In the genomic region with DNA sequence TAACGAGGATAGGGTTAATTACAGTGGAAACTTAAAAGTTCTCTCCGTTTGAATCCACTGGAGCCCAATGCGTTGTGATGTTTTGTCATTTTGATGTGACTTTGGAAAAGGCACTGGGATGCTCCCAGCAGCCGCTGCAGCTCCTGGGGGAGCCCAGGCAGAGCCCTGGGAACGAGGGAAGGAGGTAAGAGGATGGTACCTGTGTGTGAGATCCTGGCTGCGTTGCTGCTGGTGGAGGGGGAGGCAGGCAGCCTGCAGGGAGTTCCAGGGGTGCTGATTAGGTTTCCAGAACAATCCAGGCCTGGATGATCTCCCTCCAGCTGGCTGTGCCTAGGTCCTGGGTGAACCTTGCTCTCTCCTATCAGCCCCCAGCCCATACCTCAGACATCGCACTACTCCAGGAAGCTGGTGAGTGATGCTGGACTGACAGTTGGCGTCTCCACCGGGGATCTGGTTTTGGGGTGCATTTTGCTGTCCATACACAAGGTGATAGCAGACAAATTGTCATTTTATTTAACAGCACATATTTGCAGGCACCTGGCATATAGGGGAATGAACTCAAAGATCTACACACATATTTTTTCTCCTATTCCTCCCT, we compare ENCODE assay signal across 1 cellular context.
TF ChIP-seq lines count a peak whose summit lies in the region.

No MANE protein-coding gene starts in this region.

TF ChIP-seq in HepG2, 621 proteins besides CTCF, POLR2A, EP300 and RAD21 (continued from another document):
- TF ChIP-seq, protein P1, sequence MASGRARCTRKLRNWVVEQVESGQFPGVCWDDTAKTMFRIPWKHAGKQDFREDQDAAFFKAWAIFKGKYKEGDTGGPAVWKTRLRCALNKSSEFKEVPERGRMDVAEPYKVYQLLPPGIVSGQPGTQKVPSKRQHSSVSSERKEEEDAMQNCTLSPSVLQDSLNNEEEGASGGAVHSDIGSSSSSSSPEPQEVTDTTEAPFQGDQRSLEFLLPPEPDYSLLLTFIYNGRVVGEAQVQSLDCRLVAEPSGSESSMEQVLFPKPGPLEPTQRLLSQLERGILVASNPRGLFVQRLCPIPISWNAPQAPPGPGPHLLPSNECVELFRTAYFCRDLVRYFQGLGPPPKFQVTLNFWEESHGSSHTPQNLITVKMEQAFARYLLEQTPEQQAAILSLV (CRISPR knock-in tag; IDR thresholded peaks at IDR 0.05; ENCODE audit: borderline replicate concordance), result no peak
- TF ChIP-seq NKX3-1 (CRISPR knock-in tag; IDR thresholded peaks at IDR 0.05) (no peak), ZFP36 (IDR thresholded peaks at IDR 0.05; ENCODE audit: borderline replicate concordance, low read depth, low read length, partially characterized antibody) (no peak), ZNF264 (CRISPR knock-in tag; IDR thresholded peaks at IDR 0.05) (no peak), SMC3 (IDR thresholded peaks at IDR 0.05; ENCODE audit: low read length) (no peak), ZIK1 (CRISPR knock-in tag; IDR thresholded peaks at IDR 0.05; ENCODE audit: borderline replicate concordance, low read depth) (no peak), ELF1 (CRISPR knock-in tag; IDR thresholded peaks at IDR 0.05) (no peak), SMAD3 (CRISPR knock-in tag; IDR thresholded peaks at IDR 0.05) (no peak), ZSCAN12 (CRISPR knock-in tag; IDR thresholded peaks at IDR 0.05) (no peak), GATA4 (IDR thresholded peaks at IDR 0.05; ENCODE audit: borderline replicate concordance, low read depth) (no peak)
- TF ChIP-seq, protein P2, sequence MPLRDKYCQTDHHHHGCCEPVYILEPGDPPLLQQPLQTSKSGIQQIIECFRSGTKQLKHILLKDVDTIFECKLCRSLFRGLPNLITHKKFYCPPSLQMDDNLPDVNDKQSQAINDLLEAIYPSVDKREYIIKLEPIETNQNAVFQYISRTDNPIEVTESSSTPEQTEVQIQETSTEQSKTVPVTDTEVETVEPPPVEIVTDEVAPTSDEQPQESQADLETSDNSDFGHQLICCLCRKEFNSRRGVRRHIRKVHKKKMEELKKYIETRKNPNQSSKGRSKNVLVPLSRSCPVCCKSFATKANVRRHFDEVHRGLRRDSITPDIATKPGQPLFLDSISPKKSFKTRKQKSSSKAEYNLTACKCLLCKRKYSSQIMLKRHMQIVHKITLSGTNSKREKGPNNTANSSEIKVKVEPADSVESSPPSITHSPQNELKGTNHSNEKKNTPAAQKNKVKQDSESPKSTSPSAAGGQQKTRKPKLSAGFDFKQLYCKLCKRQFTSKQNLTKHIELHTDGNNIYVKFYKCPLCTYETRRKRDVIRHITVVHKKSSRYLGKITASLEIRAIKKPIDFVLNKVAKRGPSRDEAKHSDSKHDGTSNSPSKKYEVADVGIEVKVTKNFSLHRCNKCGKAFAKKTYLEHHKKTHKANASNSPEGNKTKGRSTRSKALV (CRISPR knock-in tag; IDR thresholded peaks at IDR 0.05), result no peak
- TF ChIP-seq, protein P3, sequence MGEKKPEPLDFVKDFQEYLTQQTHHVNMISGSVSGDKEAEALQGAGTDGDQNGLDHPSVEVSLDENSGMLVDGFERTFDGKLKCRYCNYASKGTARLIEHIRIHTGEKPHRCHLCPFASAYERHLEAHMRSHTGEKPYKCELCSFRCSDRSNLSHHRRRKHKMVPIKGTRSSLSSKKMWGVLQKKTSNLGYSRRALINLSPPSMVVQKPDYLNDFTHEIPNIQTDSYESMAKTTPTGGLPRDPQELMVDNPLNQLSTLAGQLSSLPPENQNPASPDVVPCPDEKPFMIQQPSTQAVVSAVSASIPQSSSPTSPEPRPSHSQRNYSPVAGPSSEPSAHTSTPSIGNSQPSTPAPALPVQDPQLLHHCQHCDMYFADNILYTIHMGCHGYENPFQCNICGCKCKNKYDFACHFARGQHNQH (CRISPR knock-in tag; IDR thresholded peaks at IDR 0.05), result no peak
- TF ChIP-seq, protein P4, sequence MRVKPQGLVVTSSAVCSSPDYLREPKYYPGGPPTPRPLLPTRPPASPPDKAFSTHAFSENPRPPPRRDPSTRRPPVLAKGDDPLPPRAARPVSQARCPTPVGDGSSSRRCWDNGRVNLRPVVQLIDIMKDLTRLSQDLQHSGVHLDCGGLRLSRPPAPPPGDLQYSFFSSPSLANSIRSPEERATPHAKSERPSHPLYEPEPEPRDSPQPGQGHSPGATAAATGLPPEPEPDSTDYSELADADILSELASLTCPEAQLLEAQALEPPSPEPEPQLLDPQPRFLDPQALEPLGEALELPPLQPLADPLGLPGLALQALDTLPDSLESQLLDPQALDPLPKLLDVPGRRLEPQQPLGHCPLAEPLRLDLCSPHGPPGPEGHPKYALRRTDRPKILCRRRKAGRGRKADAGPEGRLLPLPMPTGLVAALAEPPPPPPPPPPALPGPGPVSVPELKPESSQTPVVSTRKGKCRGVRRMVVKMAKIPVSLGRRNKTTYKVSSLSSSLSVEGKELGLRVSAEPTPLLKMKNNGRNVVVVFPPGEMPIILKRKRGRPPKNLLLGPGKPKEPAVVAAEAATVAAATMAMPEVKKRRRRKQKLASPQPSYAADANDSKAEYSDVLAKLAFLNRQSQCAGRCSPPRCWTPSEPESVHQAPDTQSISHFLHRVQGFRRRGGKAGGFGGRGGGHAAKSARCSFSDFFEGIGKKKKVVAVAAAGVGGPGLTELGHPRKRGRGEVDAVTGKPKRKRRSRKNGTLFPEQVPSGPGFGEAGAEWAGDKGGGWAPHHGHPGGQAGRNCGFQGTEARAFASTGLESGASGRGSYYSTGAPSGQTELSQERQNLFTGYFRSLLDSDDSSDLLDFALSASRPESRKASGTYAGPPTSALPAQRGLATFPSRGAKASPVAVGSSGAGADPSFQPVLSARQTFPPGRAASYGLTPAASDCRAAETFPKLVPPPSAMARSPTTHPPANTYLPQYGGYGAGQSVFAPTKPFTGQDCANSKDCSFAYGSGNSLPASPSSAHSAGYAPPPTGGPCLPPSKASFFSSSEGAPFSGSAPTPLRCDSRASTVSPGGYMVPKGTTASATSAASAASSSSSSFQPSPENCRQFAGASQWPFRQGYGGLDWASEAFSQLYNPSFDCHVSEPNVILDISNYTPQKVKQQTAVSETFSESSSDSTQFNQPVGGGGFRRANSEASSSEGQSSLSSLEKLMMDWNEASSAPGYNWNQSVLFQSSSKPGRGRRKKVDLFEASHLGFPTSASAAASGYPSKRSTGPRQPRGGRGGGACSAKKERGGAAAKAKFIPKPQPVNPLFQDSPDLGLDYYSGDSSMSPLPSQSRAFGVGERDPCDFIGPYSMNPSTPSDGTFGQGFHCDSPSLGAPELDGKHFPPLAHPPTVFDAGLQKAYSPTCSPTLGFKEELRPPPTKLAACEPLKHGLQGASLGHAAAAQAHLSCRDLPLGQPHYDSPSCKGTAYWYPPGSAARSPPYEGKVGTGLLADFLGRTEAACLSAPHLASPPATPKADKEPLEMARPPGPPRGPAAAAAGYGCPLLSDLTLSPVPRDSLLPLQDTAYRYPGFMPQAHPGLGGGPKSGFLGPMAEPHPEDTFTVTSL (CRISPR knock-in tag; IDR thresholded peaks at IDR 0.05; ENCODE audit: borderline replicate concordance), result no peak
